ENCODE assay signal across 18 cellular contexts in genomic region chr5:152144556-152144955, GRCh38.
"Had no signal": no experiment of that assay in that cellular context is flagged by ENCODE, and none has a peak within 500 bp of the region (broad histone marks: within the 10 kb centered on the region; RNA-seq: fewer than 3 reads in every experiment).

No MANE protein-coding gene starts in this region.

- H3K27ac ChIP-seq: coronary artery, dorsolateral prefrontal cortex, esophagus muscularis mucosa, foreskin keratinocyte, gastroesophageal sphincter, heart right ventricle, left lung, lower lobe of right lung had no signal

- H3K4me3 Mint-ChIP-seq: memory B cell had no signal

- H3K4me3 ChIP-seq: coronary artery, dorsolateral prefrontal cortex, esophagus muscularis mucosa, gastroesophageal sphincter, heart right ventricle, left lung, lower lobe of right lung had no signal

- H3K36me3 Mint-ChIP-seq: memory B cell had no signal

- DNase-seq: dermis blood vessel endothelial cell; dorsolateral prefrontal cortex; effector CD4-positive, alpha-beta T cell; effector memory CD4-positive, alpha-beta T cell; foreskin keratinocyte; head of caudate nucleus; heart right ventricle; hippocampal formation; left cardiac atrium; left lung; left ventricle myocardium superior; lower lobe of right lung; mesendoderm; midbrain had no signal

- H3K9me3 ChIP-seq: esophagus muscularis mucosa, gastroesophageal sphincter, heart right ventricle, left lung, lower lobe of right lung had no signal

- ATAC-seq: foreskin keratinocyte, gastroesophageal sphincter, heart right ventricle, left cardiac atrium, left lung, left ventricle myocardium superior, lower lobe of right lung had no signal

- H3K36me3 ChIP-seq: esophagus muscularis mucosa, gastroesophageal sphincter, heart right ventricle, left lung, lower lobe of right lung had no signal

- H3K9me3 Mint-ChIP-seq: memory B cell had no signal

- H3K27me3 ChIP-seq: esophagus muscularis mucosa, foreskin keratinocyte, gastroesophageal sphincter, left lung had no signal

- H3K4me1 ChIP-seq: esophagus muscularis mucosa, foreskin keratinocyte, gastroesophageal sphincter, left lung, lower lobe of right lung had no signal

- H3K27ac Mint-ChIP-seq: memory B cell had no signal
